14 cellular contexts compared by ENCODE assay signal in genomic region chr7:24476227-24476626, GRCh38.
"Had no signal": no experiment of that assay in that cellular context is flagged by ENCODE, and none has a peak within 500 bp of the region (broad histone marks: within the 10 kb centered on the region; RNA-seq: fewer than 3 reads in every experiment).

No MANE protein-coding gene starts in this region.

- H3K9me3 Mint-ChIP-seq: activated CD4-positive, alpha-beta memory T cell treated with anti-CD3 and anti-CD28 coated beads for 36 hours; activated T-cell treated with anti-CD3 and anti-CD28 coated beads, Interleukin-2, amount 50 U/mL, for 4 hours had no signal

- ATAC-seq: activated T-cell treated with anti-CD3 and anti-CD28 coated beads, Interleukin-2, amount 50 U/mL, for 4 hours; foreskin keratinocyte had no signal

- H3K27ac Mint-ChIP-seq: activated CD4-positive, alpha-beta memory T cell treated with anti-CD3 and anti-CD28 coated beads for 36 hours had no signal

- H3K27me3 Mint-ChIP-seq: brain had no signal

- H3K4me3 ChIP-seq: colonic mucosa, esophagus muscularis mucosa, ovary had no signal

- H3K36me3 ChIP-seq: colonic mucosa, esophagus muscularis mucosa, ovary, WERI-Rb-1 had no signal

- H3K9me3 ChIP-seq: colonic mucosa, esophagus muscularis mucosa, ovary had no signal

- DNase-seq: activated CD4-positive, alpha-beta memory T cell treated with anti-CD3 and anti-CD28 coated beads for 36 hours; activated effector memory CD4-positive, alpha-beta T cell treated with Interleukin-2 at 50 U/mL for 16 hours; activated naive CD4-positive, alpha-beta T cell treated with anti-CD3 and anti-CD28 coated beads, Interleukin-2, amount 50 U/mL, for 16 hours; activated T-cell treated with anti-CD3 and anti-CD28 coated beads, Interleukin-2, amount 50 U/mL, for 4 hours; central memory CD4-positive, alpha-beta T cell; colonic mucosa; foreskin keratinocyte; ovary; stimulated activated CD4-positive, alpha-beta T cell treated with anti-CD3 and anti-CD28 coated beads, Interleukin-4, amount 100 ng/mL, for 1 hour; stimulated activated CD8-positive, alpha-beta memory T cell treated with anti-CD3 and anti-CD28 coated beads, Interleukin-4, amount 100 ng/mL, for 48 hours; stimulated activated naive CD4-positive, alpha-beta T cell treated with Interleukin-2 at 50 U/mL for 16 hours; WERI-Rb-1 had no signal

- H3K36me3 Mint-ChIP-seq: activated CD4-positive, alpha-beta memory T cell treated with anti-CD3 and anti-CD28 coated beads for 36 hours; brain had no signal

- H3K27ac ChIP-seq: colonic mucosa, foreskin keratinocyte, WERI-Rb-1 had no signal

- H3K4me1 ChIP-seq: colonic mucosa, foreskin keratinocyte had no signal

- H3K27me3 ChIP-seq: colonic mucosa, esophagus muscularis mucosa, foreskin keratinocyte, ovary had no signal

- H3K4me3 Mint-ChIP-seq: activated CD4-positive, alpha-beta memory T cell treated with anti-CD3 and anti-CD28 coated beads for 36 hours; activated T-cell treated with anti-CD3 and anti-CD28 coated beads, Interleukin-2, amount 50 U/mL, for 4 hours; brain had no signal
